Comparison of ENCODE assay signal across 9 cellular contexts in the genomic region with DNA sequence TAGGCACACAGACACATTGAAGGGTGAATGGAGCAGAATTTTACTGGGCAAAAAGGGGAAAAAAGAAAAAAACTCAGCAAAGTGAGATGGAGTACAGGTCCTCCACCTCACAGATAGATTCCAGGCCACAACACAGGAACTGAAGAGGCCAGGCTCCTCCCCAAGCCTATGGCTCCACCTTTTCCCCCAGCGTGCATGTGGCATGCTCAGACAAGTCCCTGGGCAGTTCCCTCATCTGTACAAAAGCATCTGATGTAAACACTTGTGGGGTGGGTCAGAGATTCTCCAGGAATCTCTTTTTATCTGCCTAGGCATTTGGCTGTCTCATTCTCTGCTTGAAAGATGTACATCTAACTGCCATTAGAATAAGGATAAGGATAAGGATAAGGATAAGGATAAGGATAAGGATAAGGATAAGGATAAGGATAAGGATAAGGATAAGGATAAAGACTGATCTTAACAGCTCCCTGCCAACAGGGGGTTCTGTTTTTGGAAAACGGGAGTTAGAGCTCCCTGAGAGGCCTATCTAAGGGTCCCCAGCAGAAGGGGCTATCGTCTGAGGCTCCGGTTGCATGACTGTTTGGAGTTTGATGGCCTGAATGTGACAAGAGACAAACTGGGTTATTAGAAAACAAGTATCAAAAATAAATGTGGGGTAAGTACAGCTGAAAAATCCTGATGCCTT. TPM values are rescaled to one million over a fixed set of nuclear protein-coding genes. Genes with fewer than 3 reads are reported as not detected.
DNase-seq lines count a peak whose midpoint lies in the region; ATAC-seq and TF ChIP-seq lines count a peak whose summit lies in the region.
"Had no signal": no experiment of that assay in that cellular context is flagged by ENCODE, and none has a peak within 500 bp of the region (broad histone marks: within the 10 kb centered on the region; RNA-seq: fewer than 3 reads in every experiment).

No MANE protein-coding gene starts in this region.

- H3K9me3 ChIP-seq in upper lobe of right lung (no peaks in the 10 kb centered on the region), sigmoid colon (no peaks in the 10 kb centered on the region)

- H3K4me3 ChIP-seq in upper lobe of right lung (no peak overlapping the region), sigmoid colon (no peak overlapping the region)
- H3K4me3 ChIP-seq: dorsolateral prefrontal cortex had no signal

- no peaks in the 10 kb centered on the region for H3K4me1 ChIP-seq in upper lobe of right lung
- H3K4me1 ChIP-seq in sigmoid colon: no peaks in the 10 kb centered on the region

- DNase-seq in OCI-M1 (lab: John Stamatoyannopoulos, UW) (peak; percentile 87), iris pigment epithelial cell (ENCODE audit: low read depth) (peak; percentile 68), upper lobe of right lung (no peak), NCI-H1694 (lab: John Stamatoyannopoulos, UW) (no peak), sigmoid colon (no peak)
- no peak for DNase-seq in activated CD4-positive, alpha-beta T cell treated with anti-CD3 and anti-CD28 coated beads, Interleukin-2, amount 50 U/mL, for 48 hours
- DNase-seq: dorsolateral prefrontal cortex had no signal

- no peak for TF ChIP-seq POLR2A in sigmoid colon (IDR thresholded peaks at IDR 0.05)

- TF ChIP-seq CTCF in upper lobe of right lung (IDR thresholded peaks at IDR 0.05) (no peak), sigmoid colon (IDR thresholded peaks at IDR 0.05) (no peak)

- H3K36me3 ChIP-seq in upper lobe of right lung (no peaks in the 10 kb centered on the region), sigmoid colon (no peaks in the 10 kb centered on the region)

- no peak overlapping the region for H3K27ac ChIP-seq in upper lobe of right lung
- H3K27ac ChIP-seq in sigmoid colon: no peak overlapping the region
- H3K27ac ChIP-seq: dorsolateral prefrontal cortex had no signal

- ATAC-seq in GM18519 (IDR thresholded peaks at IDR 0.05; ENCODE audit: low FRiP score, unreplicated experiment) (peak; percentile 75), HG02642 (IDR thresholded peaks at IDR 0.05; ENCODE audit: poor library complexity, unreplicated experiment) (peak; percentile 87), upper lobe of right lung (no peak)

- TF ChIP-seq EP300 in sigmoid colon (IDR thresholded peaks at IDR 0.05): no peak

- H3K27me3 ChIP-seq in upper lobe of right lung (no peaks in the 10 kb centered on the region), sigmoid colon (no peaks in the 10 kb centered on the region)
- H3K27me3 ChIP-seq: dorsolateral prefrontal cortex had no signal

- intact Hi-C loops in upper lobe of right lung (cut with DNase I) (no loop called here), sigmoid colon (cut with DNase I) (no loop called here)

- 78 to 79% methylated on average over 4 of the region's 4 CpGs for WGBS in sigmoid colon, 2 donors

RNA-seq across cellular contexts. Expression of gene ASXL3, which starts 17.2 kb away (rescaled TPM):
- total RNA-seq in upper lobe of right lung: 1.3 TPM
- 1 to 10 TPM; 3.6 to 9.1 (median 7.2) TPM for total RNA-seq in sigmoid colon
- under 1 TPM; under 0.01 to 0.92 (median 0.16) TPM for polyA plus RNA-seq in sigmoid colon

Comparison
In these comparisons a context has a peak if more than half of its experiments do, and no peak if none do; other contexts are left out.
1. DNase-seq: peak in OCI-M1 (single experiment) and iris pigment epithelial cell (single experiment); none in activated CD4-positive, alpha-beta T cell treated with anti-CD3 and anti-CD28 coated beads, Interleukin-2, amount 50 U/mL, for 48 hours (0 of 2), upper lobe of right lung (single experiment), NCI-H1694 (single experiment) and sigmoid colon (single experiment).